In genomic region chr2:28250006-28250405, GRCh38 we compare ENCODE assay signal across 14 cellular contexts.
DNase-seq lines count a peak whose midpoint lies in the region; ATAC-seq and TF ChIP-seq lines count a peak whose summit lies in the region.
"Had no signal": no experiment of that assay in that cellular context is flagged by ENCODE, and none has a peak within 500 bp of the region (broad histone marks: within the 10 kb centered on the region; RNA-seq: fewer than 3 reads in every experiment).

No MANE protein-coding gene starts in this region.

- peak; percentile 82 for DNase-seq in MCF 10A (ENCODE audit: unreplicated experiment)
- DNase-seq in breast epithelium (ENCODE audit: low spot score in 2 of 2), result no peak
- DNase-seq in RWPE1 (ENCODE audit: low spot score), result peak; percentile 84
- peak; percentile 70 for DNase-seq in fibroblast of gingiva (ENCODE audit: low read depth)
- DNase-seq in OCI-LY7 (ENCODE audit: low spot score), result no peak
- no peak for DNase-seq in ecto neural progenitor cell (ENCODE audit: low spot score)
- no peak for DNase-seq in WERI-Rb-1
- DNase-seq: activated CD4-positive, alpha-beta T cell treated with anti-CD3 and anti-CD28 coated beads, Interleukin-2, amount 10 ng/mL, durations not matched to agents 7 days and 5 days; AML-193; NCI-H2171 treated with DMSO at 0.1 percent for 48 hours; SHP77 treated with DMSO at 0.1 percent for 48 hours had no signal

- H2AFZ ChIP-seq in OCI-LY7 (ENCODE audit: low read length), result no peak overlapping the region

- no peaks in the 10 kb centered on the region for H4K20me1 ChIP-seq in OCI-LY7 (ENCODE audit: insufficient read depth, low read length)

- H3K9me3 Mint-ChIP-seq in MCF 10A (ENCODE audit: unreplicated experiment), result no peaks in the 10 kb centered on the region
- H3K9me3 Mint-ChIP-seq: activated CD4-positive, alpha-beta T cell treated with anti-CD3 and anti-CD28 coated beads, Interleukin-2, amount 10 ng/mL, durations not matched to agents 7 days and 5 days; activated naive CD4-positive, alpha-beta T cell treated with anti-CD3 and anti-CD28 coated beads, Interleukin-2, amount 50 U/mL, for 24 hours had no signal

- H3K36me3 Mint-ChIP-seq in MCF 10A (ENCODE audit: insufficient read depth, unreplicated experiment), result peaks cover 12% of the 10 kb centered on the region

- H3K4me3 ChIP-seq in breast epithelium, result no peak overlapping the region
- no peak overlapping the region for H3K4me3 ChIP-seq in OCI-LY7 (ENCODE audit: low read depth, low read length, poor library complexity, severe bottlenecking)
- no peak overlapping the region for H3K4me3 ChIP-seq in WERI-Rb-1 (ENCODE audit: low read depth, low read length)

- H3K4me1 ChIP-seq in breast epithelium (no peaks in the 10 kb centered on the region), OCI-LY7 (ENCODE audit: insufficient read depth, low read length, poor library complexity, severe bottlenecking) (no peaks in the 10 kb centered on the region)

- peaks cover 7% of the 10 kb centered on the region for H3K4me1 Mint-ChIP-seq in MCF 10A (ENCODE audit: insufficient read depth, unreplicated experiment)

- H3K36me3 ChIP-seq in breast epithelium (no peaks in the 10 kb centered on the region), OCI-LY7 (ENCODE audit: insufficient read depth, low read length) (no peaks in the 10 kb centered on the region), WERI-Rb-1 (no peaks in the 10 kb centered on the region)
- H3K36me3 ChIP-seq: neutrophil had no signal

- POLR2A ChIA-PET in MCF 10A (lab: Yijun Ruan, JAX), result interaction anchor here (0.6 to 4.5 kb wide), 26 partner anchors 9 to 496 kb away, joined by 3 to 38 read pairs (median 4); partner anchors contain the start of gene FOSL2
- POLR2A ChIA-PET in RWPE1 (lab: Yijun Ruan, JAX; ENCODE audit: low non-redundant PET), result no interaction called here
- POLR2A ChIA-PET in OCI-LY7 (lab: Charles Lee), result interaction anchor here (0.5 to 1.5 kb wide), 3 partner anchors 10 to 181 kb away, joined by 3 to 5 read pairs (median 4); no protein-coding TSS in a partner anchor

- no peak for ATAC-seq in GM19397 (IDR thresholded peaks at IDR 0.05; ENCODE audit: unreplicated experiment)

- CTCF ChIA-PET in MCF 10A (lab: Yijun Ruan, JAX) (interaction anchor here (0.6 to 1.7 kb wide), 12 partner anchors 9 to 527 kb away, joined by 3 to 10 read pairs (median 4); no protein-coding TSS in a partner anchor), RWPE1 (lab: Yijun Ruan, JAX) (interaction anchor here (0.6 to 1.0 kb wide), 7 partner anchors 20 to 538 kb away, joined by 3 to 6 read pairs (median 4); no protein-coding TSS in a partner anchor), OCI-LY7 (lab: Charles Lee; ENCODE audit: unreplicated experiment) (interaction anchor here (0.6 kb wide), 1 partner anchor 54 kb away, joined by 3 read pairs; no protein-coding TSS in a partner anchor)

- intact Hi-C loops in MCF 10A (cut with micrococcal nuclease) (no loop called here), breast epithelium (cut with DNase I; ENCODE audit: low total_unique reads) (no loop called here), OCI-LY7 (cut with micrococcal nuclease; ENCODE audit: unreplicated experiment) (no loop called here)

- TF ChIP-seq CTCF in MCF 10A (IDR thresholded peaks at IDR 0.05; ENCODE audit: unreplicated experiment), result no peak
- no peak for TF ChIP-seq CTCF in breast epithelium (IDR thresholded peaks at IDR 0.05)
- TF ChIP-seq CTCF in RWPE1 (conservative IDR thresholded peaks at IDR 0.05; ENCODE audit: low read depth), result no peak
- TF ChIP-seq CTCF in OCI-LY7 (conservative IDR thresholded peaks at IDR 0.05; ENCODE audit: low read length), result no peak
- no peak for TF ChIP-seq CTCF in WERI-Rb-1 (IDR thresholded peaks at IDR 0.05; ENCODE audit: low read depth, low read length)

- no peaks in the 10 kb centered on the region for H3K79me2 ChIP-seq in OCI-LY7 (ENCODE audit: insufficient read depth, low read depth, low read length)

- BruUV-seq in MCF 10A (replicated peaks; lab: Mats Ljungman, UMichigan) (no TSS peak), OCI-LY7 (replicated peaks; lab: Mats Ljungman, UMichigan) (no TSS peak)

- H3K9me3 ChIP-seq in breast epithelium, result no peaks in the 10 kb centered on the region
- H3K9me3 ChIP-seq in OCI-LY7 (ENCODE audit: low read length), result no peaks in the 10 kb centered on the region
- H3K9me3 ChIP-seq in WERI-Rb-1 (ENCODE audit: severe bottlenecking), result no peaks in the 10 kb centered on the region
- H3K9me3 ChIP-seq: neutrophil had no signal

- no peaks in the 10 kb centered on the region for H3K9me2 ChIP-seq in OCI-LY7 (ENCODE audit: insufficient read depth, low read length)

- no peak for TF ChIP-seq POLR2A in breast epithelium (IDR thresholded peaks at IDR 0.05)

- H3K4me3 Mint-ChIP-seq in MCF 10A (ENCODE audit: unreplicated experiment), result peak overlapping the region; percentile 18
- H3K4me3 Mint-ChIP-seq: activated CD4-positive, alpha-beta T cell treated with anti-CD3 and anti-CD28 coated beads, Interleukin-2, amount 10 ng/mL, durations not matched to agents 7 days and 5 days; activated naive CD4-positive, alpha-beta T cell treated with anti-CD3 and anti-CD28 coated beads, Interleukin-2, amount 50 U/mL, for 24 hours had no signal

- H3K27ac Mint-ChIP-seq in MCF 10A (ENCODE audit: low read depth, unreplicated experiment), result no peak overlapping the region
- H3K27ac Mint-ChIP-seq: activated naive CD4-positive, alpha-beta T cell treated with anti-CD3 and anti-CD28 coated beads, Interleukin-2, amount 50 U/mL, for 24 hours had no signal

- H3K27me3 ChIP-seq in breast epithelium (no peaks in the 10 kb centered on the region), WERI-Rb-1 (ENCODE audit: insufficient read depth, low read depth, severe bottlenecking) (no peaks in the 10 kb centered on the region)
- H3K27me3 ChIP-seq: neutrophil had no signal

- H3K4me2 ChIP-seq in OCI-LY7 (ENCODE audit: low read length), result no peak overlapping the region

- H3K27ac ChIP-seq in breast epithelium (no peak overlapping the region), RWPE1 (peak overlapping the region; percentile 23; the same call in 1 of the 2 replicates), OCI-LY7 (ENCODE audit: low read depth, low read length, poor library complexity, severe bottlenecking) (no peak overlapping the region), WERI-Rb-1 (no peak overlapping the region)
- H3K27ac ChIP-seq: neutrophil had no signal

- no peaks in the 10 kb centered on the region for H3K27me3 Mint-ChIP-seq in MCF 10A (ENCODE audit: insufficient read depth, unreplicated experiment)
- H3K27me3 Mint-ChIP-seq: activated CD4-positive, alpha-beta T cell treated with anti-CD3 and anti-CD28 coated beads, Interleukin-2, amount 10 ng/mL, durations not matched to agents 7 days and 5 days; activated naive CD4-positive, alpha-beta T cell treated with anti-CD3 and anti-CD28 coated beads, Interleukin-2, amount 50 U/mL, for 24 hours had no signal

Comparison
In these comparisons a context has a peak if more than half of its experiments do, and no peak if none do; other contexts are left out.
1. DNase-seq: peak in MCF 10A (single experiment), RWPE1 (single experiment) and fibroblast of gingiva (single experiment); none in breast epithelium (0 of 2), OCI-LY7 (single experiment), ecto neural progenitor cell (single experiment) and WERI-Rb-1 (single experiment).